Comparison of ENCODE assay signal across 20 cellular contexts in the genomic region with DNA sequence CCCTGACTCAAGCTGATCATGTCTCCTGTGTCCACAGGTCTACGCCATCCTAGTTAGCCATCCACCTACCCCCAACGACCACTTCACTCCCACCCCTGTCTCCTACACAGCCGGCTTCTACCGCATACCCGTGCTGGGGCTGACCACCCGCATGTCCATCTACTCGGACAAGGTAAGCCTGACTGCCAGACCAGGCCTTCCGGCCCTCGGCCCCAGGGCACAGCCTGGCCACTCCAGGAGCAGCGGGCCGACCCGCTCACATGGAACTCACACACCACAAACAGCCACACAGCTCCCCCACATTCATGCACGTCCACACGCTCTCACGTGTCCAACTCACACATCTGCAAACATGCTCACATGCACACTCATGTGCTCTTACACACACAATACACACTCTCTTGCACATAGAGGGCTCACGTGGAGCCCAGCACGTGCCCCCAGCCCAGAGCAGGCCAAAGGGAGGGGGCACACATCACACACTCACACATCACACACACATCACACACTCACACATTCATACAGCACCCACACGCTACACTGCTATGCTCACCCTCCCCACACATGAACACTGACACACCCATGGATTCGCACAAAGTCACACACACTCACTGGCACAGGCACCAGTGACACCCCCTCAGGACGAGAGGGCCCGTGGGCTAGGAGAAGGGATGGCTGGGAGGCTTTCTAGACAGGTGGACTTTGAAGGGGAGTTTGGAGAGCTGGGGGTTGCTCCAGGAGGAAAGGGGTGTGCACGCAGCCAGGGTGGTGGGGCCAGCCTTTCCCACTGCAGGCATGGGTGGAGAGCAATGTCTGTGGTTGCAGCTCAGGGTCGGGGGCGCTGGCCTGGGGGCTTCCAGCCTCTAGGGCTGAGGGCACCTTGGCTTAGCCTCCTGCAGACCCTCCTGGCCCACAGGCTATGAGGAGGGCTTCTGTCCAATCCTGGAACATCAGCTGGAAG. TPM values are rescaled to one million over a fixed set of nuclear protein-coding genes. Genes with fewer than 3 reads are reported as not detected.
DNase-seq lines count a peak whose midpoint lies in the region; ATAC-seq and TF ChIP-seq lines count a peak whose summit lies in the region.
"Had no signal": no experiment of that assay in that cellular context is flagged by ENCODE, and none has a peak within 500 bp of the region (broad histone marks: within the 10 kb centered on the region; RNA-seq: fewer than 3 reads in every experiment).

No MANE protein-coding gene starts in this region.

- H2AK5ac ChIP-seq in neuronal stem cell (ENCODE audit: low read depth, low read length): peak overlapping the region; percentile 84

- no peaks in the 10 kb centered on the region for H3K36me3 Mint-ChIP-seq in naive thymus-derived CD4-positive, alpha-beta T cell

- peaks cover 0 to 6% (median 4%) of the 10 kb centered on the region in 7 donors for H3K4me1 Mint-ChIP-seq in naive thymus-derived CD4-positive, alpha-beta T cell

- no CpG with 5 or more reads among the region's 24 CpGs for WGBS in neuronal stem cell (ENCODE audit: extremely low coverage in 2 of 2, insufficient read length in 2 of 2, insufficient replicate concordance in 1 of 2), 2 donors

- H3K9me3 ChIP-seq in RWPE2 (ENCODE audit: severe bottlenecking): no peaks in the 10 kb centered on the region
- peaks cover 0 to 5% of the 10 kb centered on the region in 2 donors for H3K9me3 ChIP-seq in neuronal stem cell (replicated peaks in 1 of 2; ENCODE audit: control insufficient read depth in 2 of 2, insufficient read depth in 1 of 2, low read depth in 1 of 2, low read length in 2 of 2)
- H3K9me3 ChIP-seq in naive thymus-derived CD4-positive, alpha-beta T cell (ENCODE audit: control insufficient read depth in 2 of 3, low read length in 3 of 3): no peaks in the 10 kb centered on the region
- H3K9me3 ChIP-seq: SK-N-SH had no signal

- H2BK5ac ChIP-seq in neuronal stem cell (ENCODE audit: low read length): no peak overlapping the region

- H2BK12ac ChIP-seq in neuronal stem cell (ENCODE audit: low read length): no peak overlapping the region

- H2BK120ac ChIP-seq in neuronal stem cell (ENCODE audit: low read depth, low read length): no peak overlapping the region

- peak overlapping the region; percentile 95 for H3K14ac ChIP-seq in neuronal stem cell (ENCODE audit: low read length)

- H3K23ac ChIP-seq in neuronal stem cell (ENCODE audit: low read depth, low read length, poor library complexity): peak overlapping the region; percentile 61

- peaks cover 2% of the 10 kb centered on the region for H3K79me1 ChIP-seq in neuronal stem cell (ENCODE audit: low read depth, low read length)

- H3K9ac ChIP-seq in neuronal stem cell (ENCODE audit: low read depth, low read length, poor library complexity): peak overlapping the region; percentile 72
- H3K9ac ChIP-seq: SK-N-SH had no signal

- H2BK15ac ChIP-seq in neuronal stem cell (ENCODE audit: low read length): no peak overlapping the region

- intact Hi-C loops in naive thymus-derived CD4-positive, alpha-beta T cell (cut with micrococcal nuclease): no loop called here

- ATAC-seq in RWPE2 (ENCODE audit: low read depth): no peak
- no peak for ATAC-seq in naive thymus-derived CD4-positive, alpha-beta T cell

- H3K4me2 ChIP-seq in neuronal stem cell (ENCODE audit: insufficient read depth, low read length, poor library complexity, severe bottlenecking): no peak overlapping the region
- H3K4me2 ChIP-seq: SK-N-SH had no signal

- no peak overlapping the region for H3K4me3 Mint-ChIP-seq in naive thymus-derived CD4-positive, alpha-beta T cell

- TF ChIP-seq CTCF in GM06990 (IDR thresholded peaks at IDR 0.05; ENCODE audit: insufficient read depth, low read length, poor library complexity, severe bottlenecking) (no peak), RWPE2 (IDR thresholded peaks at IDR 0.05; ENCODE audit: poor library complexity, severe bottlenecking) (no peak)

- peaks cover 0 to 6% (median 0%) of the 10 kb centered on the region in 11 donors for H3K9me3 Mint-ChIP-seq in naive thymus-derived CD4-positive, alpha-beta T cell

- peak; percentile 4 for DNase-seq in GM06990 (ENCODE audit: extremely low read depth, insufficient read length)
- DNase-seq in RWPE2 (ENCODE audit: low spot score): peak; percentile 51
- no peak for DNase-seq in neuronal stem cell (ENCODE audit: low spot score)
- DNase-seq in SW480 (ENCODE audit: low spot score): no peak
- no peak for DNase-seq in NOMO-1 treated with DMSO at 0.1 percent for 48 hours (lab: John Stamatoyannopoulos, UW; ENCODE audit: unreplicated experiment)
- no peak for DNase-seq in naive thymus-derived CD4-positive, alpha-beta T cell
- DNase-seq: AML-193; DMS79; HCEC 1CT; NCI-H1092 treated with DMSO at 0.1 percent for 48 hours; NCI-H146; NCI-H748 treated with DMSO at 0.1 percent for 48 hours; NK-92 treated with Interleukin-12 subunit alpha and Interleukin-12 subunit beta, amount 100 ng/mL, for 24 hours; SHP77 treated with DMSO at 0.1 percent for 48 hours; SK-N-SH had no signal

- CTCF ChIA-PET in naive thymus-derived CD4-positive, alpha-beta T cell (lab: Charles Lee): no interaction called here

- H4K8ac ChIP-seq in neuronal stem cell (ENCODE audit: low read depth, low read length): no peak overlapping the region

- H3K4ac ChIP-seq in neuronal stem cell (ENCODE audit: low read length): no peak overlapping the region

- H4K91ac ChIP-seq in neuronal stem cell (ENCODE audit: low read depth, low read length, poor library complexity): no peak overlapping the region

- H2AFZ ChIP-seq in neuronal stem cell (ENCODE audit: low read length): no peak overlapping the region

- H3K27me3 ChIP-seq in GM06990 (replicated peaks; ENCODE audit: control insufficient read depth, insufficient read depth, low read length): no peaks in the 10 kb centered on the region; the same call in 1 of the 2 replicates
- peaks cover 51% of the 10 kb centered on the region for H3K27me3 ChIP-seq in RWPE2 (ENCODE audit: insufficient read depth, poor library complexity, severe bottlenecking)
- peaks cover 10 to 85% (median 64%) of the 10 kb centered on the region in 3 experiments for H3K27me3 ChIP-seq in neuronal stem cell (ENCODE audit: control insufficient read depth in 3 of 3, insufficient read depth in 3 of 3, low read depth in 1 of 3, low read length in 3 of 3)
- peaks cover 5 to 24% of the 10 kb centered on the region in 2 donors for H3K27me3 ChIP-seq in naive thymus-derived CD4-positive, alpha-beta T cell (ENCODE audit: control insufficient read depth in 2 of 2, insufficient read depth in 2 of 2, low read length in 2 of 2)

- H3K36me3 ChIP-seq in GM06990 (ENCODE audit: control insufficient read depth, insufficient read depth, low read length): no peaks in the 10 kb centered on the region
- no peaks in the 10 kb centered on the region for H3K36me3 ChIP-seq in RWPE2 (ENCODE audit: low read depth)
- no peaks in the 10 kb centered on the region for H3K36me3 ChIP-seq in neuronal stem cell (replicated peaks in 1 of 2; ENCODE audit: control insufficient read depth in 2 of 2, insufficient read depth in 2 of 2, low read length in 2 of 2)
- H3K36me3 ChIP-seq in naive thymus-derived CD4-positive, alpha-beta T cell (ENCODE audit: control insufficient read depth in 2 of 3, insufficient read depth in 3 of 3, low read length in 3 of 3): no peaks in the 10 kb centered on the region

- peaks cover 32 to 47% (median 42%) of the 10 kb centered on the region in 5 donors for H3K27me3 Mint-ChIP-seq in naive thymus-derived CD4-positive, alpha-beta T cell

- H3K27ac Mint-ChIP-seq in naive thymus-derived CD4-positive, alpha-beta T cell: peak overlapping the region in 2 of 9 donors; percentile 4 to 67

- no peak overlapping the region for H3K18ac ChIP-seq in neuronal stem cell (ENCODE audit: low read length)

- H3K27ac ChIP-seq in RWPE2 (ENCODE audit: poor library complexity, severe bottlenecking) (no peak overlapping the region), cingulate gyrus (ENCODE audit: low read depth, low read length) (peak overlapping the region; percentile 75), neuronal stem cell (replicated peaks; ENCODE audit: low read length) (no peak overlapping the region)
- H3K27ac ChIP-seq in naive thymus-derived CD4-positive, alpha-beta T cell (ENCODE audit: low read depth, low read length): no peak overlapping the region
- H3K27ac ChIP-seq: C4-2B had no signal

- H3K4me3 ChIP-seq in GM06990 (replicated peaks; ENCODE audit: low read depth, low read length) (no peak overlapping the region), RWPE2 (ENCODE audit: severe bottlenecking) (no peak overlapping the region), neuronal stem cell (ENCODE audit: low read length in 2 of 2) (peak overlapping the region in 1 of 2 donors; percentile 68)
- H3K4me3 ChIP-seq in naive thymus-derived CD4-positive, alpha-beta T cell (ENCODE audit: low read length): no peak overlapping the region

- POLR2A ChIA-PET in naive thymus-derived CD4-positive, alpha-beta T cell (lab: Charles Lee): interaction anchor here (0.5 kb wide), 1 partner anchor 17 kb away, joined by 3 read pairs; no protein-coding TSS in a partner anchor

- no peaks in the 10 kb centered on the region for H3K4me1 ChIP-seq in RWPE2 (ENCODE audit: insufficient read depth, poor library complexity, severe bottlenecking)
- peaks cover 0 to 2% of the 10 kb centered on the region in 2 donors for H3K4me1 ChIP-seq in neuronal stem cell (ENCODE audit: control insufficient read depth in 2 of 2, insufficient read depth in 1 of 2, low read depth in 1 of 2, low read length in 2 of 2)
- H3K4me1 ChIP-seq in naive thymus-derived CD4-positive, alpha-beta T cell (ENCODE audit: control insufficient read depth in 2 of 2, insufficient read depth in 2 of 2, low read length in 2 of 2): no peaks in the 10 kb centered on the region

RNA-seq across cellular contexts. Expression of a gene that starts 3.3 kb away (rescaled TPM):
- polyA plus RNA-seq in neuronal stem cell (2013, experiment 1 of 2): 0.20 TPM
- polyA plus RNA-seq in neuronal stem cell (2013, experiment 2 of 2): 0.07 TPM
- not detected for total RNA-seq in naive thymus-derived CD4-positive, alpha-beta T cell
- not detected for polyA plus RNA-seq in naive thymus-derived CD4-positive, alpha-beta T cell
- total RNA-seq: NCI-H460 had no signal
- polyA plus RNA-seq: SK-N-SH had no signal

RNA-seq across cellular contexts. Expression of a gene that starts 27.6 kb away (rescaled TPM):
- 1.2 TPM for polyA plus RNA-seq in neuronal stem cell (2013, experiment 1 of 2)
- polyA plus RNA-seq in neuronal stem cell (2013, experiment 2 of 2): 1.3 TPM
- total RNA-seq in naive thymus-derived CD4-positive, alpha-beta T cell: under 1 TPM in 1 of 5 experiments, not detected in 4; 0.42 TPM
- polyA plus RNA-seq in naive thymus-derived CD4-positive, alpha-beta T cell: not detected
- total RNA-seq: LHCN-M2, NCI-H460, OCI-LY7 had no signal
- polyA plus RNA-seq: SK-N-SH had no signal

RNA-seq across cellular contexts. Expression of a gene that starts 27.7 kb away (rescaled TPM):
- polyA plus RNA-seq in neuronal stem cell (2013, experiment 1 of 2): 34.8 TPM
- 32.9 TPM for polyA plus RNA-seq in neuronal stem cell (2013, experiment 2 of 2)
- 100 to 1,000 TPM; 235 to 328 (median 298) TPM for total RNA-seq in naive thymus-derived CD4-positive, alpha-beta T cell
- 100 to 1,000 TPM in 1 of 2 donors, 10 to 100 TPM in 1; 86.9 to 120 TPM for polyA plus RNA-seq in naive thymus-derived CD4-positive, alpha-beta T cell

RNA-seq across cellular contexts. Expression of a gene that starts 29.6 kb away (rescaled TPM):
- not detected for polyA plus RNA-seq in neuronal stem cell (2013, experiment 1 of 2)
- not detected for polyA plus RNA-seq in neuronal stem cell (2013, experiment 2 of 2)
- total RNA-seq in naive thymus-derived CD4-positive, alpha-beta T cell: not detected
- not detected for polyA plus RNA-seq in naive thymus-derived CD4-positive, alpha-beta T cell
- total RNA-seq: LHCN-M2, NCI-H460, OCI-LY7 had no signal
- polyA plus RNA-seq: SK-N-SH had no signal

RNA-seq across cellular contexts. Expression of a gene that starts 46.1 kb away (rescaled TPM):
- 16.9 TPM for polyA plus RNA-seq in neuronal stem cell (2013, experiment 1 of 2)
- polyA plus RNA-seq in neuronal stem cell (2013, experiment 2 of 2): 16.3 TPM
- 100 to 1,000 TPM in 4 of 5 experiments, 10 to 100 TPM in 1; 77.3 to 147 (median 134) TPM for total RNA-seq in naive thymus-derived CD4-positive, alpha-beta T cell
- polyA plus RNA-seq in naive thymus-derived CD4-positive, alpha-beta T cell: 1 to 10 TPM; 7.4 to 7.8 TPM

Comparison
In these comparisons a context has a peak if more than half of its experiments do, and no peak if none do; other contexts are left out.
1. DNase-seq: peak in GM06990 (single experiment) and RWPE2 (single experiment); none in neuronal stem cell (single experiment), SW480 (single experiment), NOMO-1 treated with DMSO at 0.1 percent for 48 hours (single experiment) and naive thymus-derived CD4-positive, alpha-beta T cell (0 of 9).